Comparison of ENCODE assay signal across 12 cellular contexts in the genomic region with DNA sequence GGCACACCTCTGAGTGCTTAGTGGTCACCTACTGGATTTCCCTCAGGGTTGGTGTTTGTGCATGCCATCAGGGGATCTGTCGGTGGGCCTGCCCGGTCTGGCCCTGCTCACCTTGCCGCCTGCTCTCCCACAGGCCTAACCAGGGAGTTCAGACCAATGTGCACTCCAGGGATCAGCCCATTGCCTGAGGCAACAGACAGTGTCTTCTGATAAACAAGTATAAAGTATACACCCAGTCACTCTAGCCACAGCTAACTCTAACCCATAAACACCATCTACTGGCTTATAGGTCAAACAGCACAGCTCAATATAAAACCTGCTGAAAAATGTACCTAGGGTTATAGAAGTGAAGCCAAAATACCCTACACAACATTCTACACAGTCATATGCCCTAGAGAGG.
DNase-seq lines count a peak whose midpoint lies in the region; ATAC-seq and TF ChIP-seq lines count a peak whose summit lies in the region.
"Had no signal": no experiment of that assay in that cellular context is flagged by ENCODE, and none has a peak within 500 bp of the region (broad histone marks: within the 10 kb centered on the region; RNA-seq: fewer than 3 reads in every experiment).

No MANE protein-coding gene starts in this region.

- DNase-seq in ELR (ENCODE audit: low read depth), result peak; percentile 64
- DNase-seq in epithelial cell of esophagus (ENCODE audit: low read depth), result peak; percentile 71
- DNase-seq in right atrium auricular region (ENCODE audit: low spot score), result no peak
- DNase-seq in activated CD4-positive, alpha-beta T cell treated with anti-CD3 and anti-CD28 coated beads, Interleukin-2, amount 50 U/mL, for 1 hour, result no peak
- DNase-seq in GM10266 (ENCODE audit: extremely low spot score), result no peak
- DNase-seq: amniotic stem cell; CD4-positive, CD25-positive, alpha-beta regulatory T cell; NCI-H774 had no signal

- no peak overlapping the region for H3K27ac ChIP-seq in 22Rv1
- no peak overlapping the region for H3K27ac ChIP-seq in OCI-LY3 (ENCODE audit: low read length)
- no peak overlapping the region for H3K27ac ChIP-seq in right atrium auricular region

- no peak for ATAC-seq in HG03025 (IDR thresholded peaks at IDR 0.05; ENCODE audit: low FRiP score, unreplicated experiment)
- ATAC-seq: K562 had no signal

- H4K20me1 ChIP-seq in OCI-LY3 (ENCODE audit: insufficient read depth, low read length), result no peaks in the 10 kb centered on the region

- no peaks in the 10 kb centered on the region for H3K4me1 ChIP-seq in OCI-LY3 (ENCODE audit: low read length)
- no peaks in the 10 kb centered on the region for H3K4me1 ChIP-seq in right atrium auricular region

- no peak overlapping the region for H3K4me2 ChIP-seq in OCI-LY3 (ENCODE audit: low read length)

- H2AFZ ChIP-seq in OCI-LY3 (ENCODE audit: low read depth, low read length), result no peak overlapping the region

- H3K36me3 ChIP-seq in OCI-LY3 (replicated peaks; ENCODE audit: low read depth, low read length) (no peaks in the 10 kb centered on the region), right atrium auricular region (no peaks in the 10 kb centered on the region)

- peak; percentile 36 for TF ChIP-seq CTCF in 22Rv1 (IDR thresholded peaks at IDR 0.05)
- TF ChIP-seq CTCF in OCI-LY3 (IDR thresholded peaks at IDR 0.05; ENCODE audit: low read depth, low read length), result peak; percentile 35; the same call in 1 of the 2 replicates
- peak; percentile 46 for TF ChIP-seq CTCF in epithelial cell of esophagus (IDR thresholded peaks at IDR 0.05; ENCODE audit: insufficient read depth, low read depth, low read length, missing control alignments)
- TF ChIP-seq CTCF in right atrium auricular region (IDR thresholded peaks at IDR 0.05), result no peak
- no peak for TF ChIP-seq CTCF in GM10266 (IDR thresholded peaks at IDR 0.05; ENCODE audit: control insufficient read depth, insufficient read depth, low read depth, missing control alignments)

- H3K4me3 ChIP-seq in OCI-LY3 (ENCODE audit: low read length) (no peak overlapping the region), epithelial cell of esophagus (ENCODE audit: low read length) (no peak overlapping the region), right atrium auricular region (no peak overlapping the region)
- H3K4me3 ChIP-seq: K562 had no signal

- H3K79me2 ChIP-seq in OCI-LY3 (ENCODE audit: low read length), result no peaks in the 10 kb centered on the region

- H3K27me3 ChIP-seq in OCI-LY3 (ENCODE audit: low read depth, low read length), result no peaks in the 10 kb centered on the region
- H3K27me3 ChIP-seq in right atrium auricular region, result no peaks in the 10 kb centered on the region

- no peaks in the 10 kb centered on the region for H3K9me3 ChIP-seq in OCI-LY3 (ENCODE audit: insufficient read depth, low read length)
- peaks cover 0 to 4% of the 10 kb centered on the region in 2 donors for H3K9me3 ChIP-seq in right atrium auricular region

- no peak overlapping the region for H3K9ac ChIP-seq in OCI-LY3 (ENCODE audit: low read length)

Comparison
In these comparisons a context has a peak if more than half of its experiments do, and no peak if none do; other contexts are left out.
1. CTCF ChIP-seq: peak in 22Rv1 (single experiment), OCI-LY3 (single experiment) and epithelial cell of esophagus (single experiment); none in right atrium auricular region (0 of 2) and GM10266 (single experiment).
2. DNase-seq: peak in ELR (single experiment) and epithelial cell of esophagus (single experiment); none in right atrium auricular region (single experiment), activated CD4-positive, alpha-beta T cell treated with anti-CD3 and anti-CD28 coated beads, Interleukin-2, amount 50 U/mL, for 1 hour (single experiment) and GM10266 (single experiment).